Comparison of ENCODE assay signal across 8 cellular contexts in the genomic region with DNA sequence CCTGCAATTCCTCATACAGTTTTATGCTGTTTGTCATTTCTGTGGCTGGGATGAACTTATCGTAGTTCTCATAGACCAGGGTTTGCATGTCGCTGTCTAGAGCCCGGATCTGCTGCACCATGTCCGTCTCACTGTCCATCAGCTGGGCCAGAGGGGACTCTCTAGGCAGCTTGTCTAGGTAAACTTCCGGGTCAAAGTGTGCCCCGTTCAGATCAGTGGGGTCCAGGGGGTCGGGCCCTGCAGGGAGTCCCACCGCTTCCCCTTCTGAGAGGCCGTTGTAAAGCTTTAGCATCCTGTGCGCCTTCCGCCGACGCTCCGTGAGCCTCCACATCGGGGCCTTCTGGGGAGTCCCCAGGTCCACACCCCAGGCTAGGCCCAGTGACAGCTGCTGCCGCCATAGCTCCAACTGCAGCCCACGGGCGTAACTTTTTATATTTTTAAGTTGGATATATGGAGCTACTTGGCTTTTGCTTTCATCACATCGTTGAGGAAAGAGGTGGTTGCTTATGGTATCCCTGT. TPM values are rescaled to one million over a fixed set of nuclear protein-coding genes. Genes with fewer than 3 reads are reported as not detected.
DNase-seq lines count a peak whose midpoint lies in the region; ATAC-seq, FAIRE-seq and TF ChIP-seq lines count a peak whose summit lies in the region.
"Not testable (repeated sequence)": the region's sequence is repeated elsewhere in the genome, so short reads cannot be mapped to it uniquely, and the experiment has no call there.
"Had no signal": no experiment of that assay in that cellular context is flagged by ENCODE, and none has a peak within 500 bp of the region (broad histone marks: within the 10 kb centered on the region; RNA-seq: fewer than 3 reads in every experiment).

No MANE protein-coding gene starts in this region.

- H3K9me1 ChIP-seq in K562 (ENCODE audit: control insufficient read depth, insufficient read depth, low read length) = not testable (repeated sequence)

- H3K4me3 ChIP-seq in H7 (ENCODE audit: insufficient read depth, low read depth, low read length); SK-N-SH (ENCODE audit: low read depth in 2 of 2, low read length in 1 of 2); K562; upper lobe of right lung: not testable (repeated sequence)

- CTCF ChIA-PET in SK-N-SH (lab: Yijun Ruan, JAX) = interaction anchor here (1.3 kb wide), 1 partner anchor 118 kb away, joined by 3 read pairs; no protein-coding TSS in a partner anchor
- CTCF ChIA-PET in K562 (lab: Yijun Ruan, JAX; ENCODE audit: low intra/inter-chr PET ratio) = not testable (repeated sequence)

- not testable (repeated sequence) for BruUV-seq in K562 (replicated peaks; lab: Mats Ljungman, UMichigan)

- not testable (repeated sequence) for H2AFZ ChIP-seq in SK-N-SH (ENCODE audit: low read depth); K562 (ENCODE audit: low read depth, low read length)

- 84% methylated on average over 19 of the region's 19 CpGs for WGBS in SK-N-SH (ENCODE audit: low lambda C conversion rate)
- 28% methylated on average over 19 of the region's 19 CpGs for WGBS in K562 (ENCODE audit: insufficient coverage, low coverage, missing lambda C conversion rate)

- H3K4me1 ChIP-seq in SK-N-SH (ENCODE audit: control insufficient read depth in 1 of 2, insufficient read depth in 2 of 2, low read depth in 1 of 2, low read length in 1 of 2); K562 (replicated peaks in 1 of 2; ENCODE audit: control insufficient read depth in 2 of 2, insufficient read depth in 2 of 2, low read length in 2 of 2); upper lobe of right lung: not testable (repeated sequence)

- not testable (repeated sequence) for H3K27ac ChIP-seq in SK-N-SH (ENCODE audit: low read depth in 2 of 2, low read length in 1 of 2); K562 (ENCODE audit: extremely low read depth, low read depth, low read length); upper lobe of right lung

- H3F3A ChIP-seq in SK-N-SH (replicated peaks; ENCODE audit: insufficient read depth) = not testable (repeated sequence)

- not testable (repeated sequence) for H3K9me2 ChIP-seq in SK-N-SH

- H3K36me3 ChIP-seq in H7 (replicated peaks; ENCODE audit: control insufficient read depth, insufficient read depth, low read length); SK-N-SH (replicated peaks in 1 of 2; ENCODE audit: control insufficient read depth in 1 of 2, insufficient read depth in 2 of 2, low read length in 1 of 2); K562 (ENCODE audit: control insufficient read depth, insufficient read depth, low read length); upper lobe of right lung: not testable (repeated sequence)

- TF ChIP-seq EP300 in SK-N-SH (IDR thresholded peaks at IDR 0.05; ENCODE audit: borderline replicate concordance in 1 of 2, low read depth in 1 of 2, low read length in 1 of 2); K562 (IDR thresholded peaks at IDR 0.05; ENCODE audit: low read length): not testable (repeated sequence)

- DNase-seq in H7 (peak; percentile 8), SK-N-SH (peak; percentile 4), upper lobe of right lung (peak; percentile 23)
- DNase-seq in K562 (ENCODE audit: extremely low read depth in 1 of 4, low spot score in 3 of 4) = not testable (repeated sequence)

- not testable (repeated sequence) for FAIRE-seq in K562 (lab: Jason Lieb, UNC)

- not testable (repeated sequence) for TF ChIP-seq CTCF in SK-N-SH (IDR thresholded peaks at IDR 0.05); K562 (IDR thresholded peaks at IDR 0.05 in 2 of 3, conservative IDR thresholded peaks at IDR 0.05 in 1 of 3; ENCODE audit: insufficient read depth in 2 of 3, low read depth in 1 of 3, low read length in 3 of 3); upper lobe of right lung (IDR thresholded peaks at IDR 0.05)

- POLR2A ChIA-PET in SK-N-SH (lab: Yijun Ruan, JAX) = not testable (repeated sequence)
- POLR2A ChIA-PET in K562 (lab: Yijun Ruan, JAX) = interaction anchor here (0.6 kb wide), 1 partner anchor 456 kb away, joined by 3 read pairs; no protein-coding TSS in a partner anchor

- H3K27me3 ChIP-seq in H7 (ENCODE audit: control insufficient read depth, insufficient read depth, low read length); SK-N-SH (ENCODE audit: insufficient read depth); K562 (ENCODE audit: control insufficient read depth in 2 of 2, insufficient read depth in 2 of 2, low read length in 2 of 2); upper lobe of right lung: not testable (repeated sequence)

- not testable (repeated sequence) for TF ChIP-seq RAD21 in SK-N-SH (IDR thresholded peaks at IDR 0.05; ENCODE audit: low read length); K562 (CRISPR knock-in tag; conservative IDR thresholded peaks at IDR 0.05 in 1 of 2, IDR thresholded peaks at IDR 0.05 in 1 of 2)

- not testable (repeated sequence) for H3K79me2 ChIP-seq in SK-N-SH (ENCODE audit: insufficient read depth); K562 (ENCODE audit: control insufficient read depth, insufficient read depth, low read length)

- intact Hi-C loops in K562 (cut with micrococcal nuclease); upper lobe of right lung (cut with DNase I): not testable (repeated sequence)

- in situ Hi-C loops in K562 (cut with MboI) = not testable (repeated sequence)

- H3K4me2 ChIP-seq in SK-N-SH; K562 (ENCODE audit: insufficient read depth, low read length): not testable (repeated sequence)

- ATAC-seq in K562, upper lobe of right lung: not testable (repeated sequence)

- not testable (repeated sequence) for H3K9ac ChIP-seq in SK-N-SH; K562 (ENCODE audit: insufficient read depth in 1 of 2, low read depth in 2 of 2, low read length in 2 of 2)

- not testable (repeated sequence) for H4K20me1 ChIP-seq in SK-N-SH (ENCODE audit: insufficient read depth); K562 (replicated peaks; ENCODE audit: control insufficient read depth, insufficient read depth, low read length)

- not testable (repeated sequence) for TF ChIP-seq POLR2A in K562 (conservative IDR thresholded peaks at IDR 0.05)

- H3K9me3 ChIP-seq in SK-N-SH; K562 (replicated peaks; ENCODE audit: control insufficient read depth, insufficient read depth, low read depth, low read length); upper lobe of right lung: not testable (repeated sequence)

RNA-seq across cellular contexts. Expression of a gene that starts 38.0 kb away (rescaled TPM):
- 26.2 and 28.3 TPM in 2 replicates for total RNA-seq in H7 (2014; rRNA removed; shearing (Covaris generic))
- polyA plus RNA-seq in SK-N-SH (2012; rRNA removed) (28.9 and 30.9 TPM in 2 replicates), K562 (2011; rRNA removed) (8.6 and 10.0 TPM in 2 replicates), K562 (2014; fragmentation: Illumina TruSeq; extraction: Trizol) (5.1 and 6.5 TPM in 2 replicates), K562 (2014; fragmentation: Nextera tagmentation; extraction: Ambion mirVana) (under 1 TPM; 0.10 to 0.17 TPM), K562 (2014; rRNA removed) (7.3 and 11.6 TPM in 2 replicates)
- 9.1 and 18.1 TPM in 2 replicates for polyA plus RNA-seq in SK-N-SH (2012; cell fraction: cytosol; rRNA removed)
- 85.6 and 104 TPM in 2 replicates for polyA plus RNA-seq in SK-N-SH (2012; cell fraction: nucleus; rRNA removed)
- total RNA-seq in K562 (2011; cell fraction: chromatin; rRNA removed; ENCODE audit: low replicate concordance) = 14.0 and 42.4 TPM in 2 replicates
- total RNA-seq in K562 (2011; cell fraction: nucleolus; rRNA removed) = 38.0 and 40.8 TPM in 2 replicates
- 17.3 and 24.9 TPM in 2 replicates for total RNA-seq in K562 (2011; cell fraction: nucleoplasm; rRNA removed)
- total RNA-seq in K562 (2014; rRNA removed) (10.1 and 12.2 TPM in 2 replicates), K562 (2014; rRNA removed; fragmentation: Illumina TruSeq; extraction: Trizol) (3.7 and 4.3 TPM in 2 replicates), K562 (2015; rRNA removed; fragmentation: Illumina TruSeq; extraction: Trizol) (2.3 and 3.3 TPM in 2 replicates), K562 (2021) (13.6 and 14.1 TPM in 2 replicates), upper lobe of right lung (79.5 TPM)
- 11.3 and 17.7 TPM in 2 replicates for polyA plus RNA-seq in K562 (2011; cell fraction: cytosol; rRNA removed)
- polyA plus RNA-seq in K562 (2011; cell fraction: nucleus; rRNA removed) = 30.9 and 40.1 TPM in 2 replicates
- polyA plus RNA-seq in K562 (2012) = 6.5 and 9.5 TPM in 2 replicates
- polyA minus RNA-seq in K562 (2011; rRNA and poly(A)+ RNA removed) = 5.2 and 8.3 TPM in 2 replicates
- 9.3 and 11.6 TPM in 2 replicates for polyA minus RNA-seq in K562 (2011; cell fraction: cytosol; rRNA and poly(A)+ RNA removed)
- polyA minus RNA-seq in K562 (2011; cell fraction: nucleus; rRNA and poly(A)+ RNA removed) = 12.3 and 12.5 TPM in 2 replicates

RNA-seq across cellular contexts. Expression of a gene that starts 44.2 kb away (rescaled TPM):
- total RNA-seq in H7 (2014; rRNA removed; shearing (Covaris generic)) = 0.35 and 0.37 TPM in 2 replicates
- polyA plus RNA-seq in SK-N-SH (2012; rRNA removed) (14.9 and 15.9 TPM in 2 replicates), K562 (2011; rRNA removed) (0.10 and 0.19 TPM in 2 replicates), K562 (2014; fragmentation: Illumina TruSeq; extraction: Trizol) (0.06 and 0.15 TPM in 2 replicates), K562 (2014; fragmentation: Nextera tagmentation; extraction: Ambion mirVana) (under 1 TPM in 1 of 2 experiments, not detected in 1; 0.01 TPM), K562 (2014; rRNA removed) (0.21 and 0.43 TPM in 2 replicates)
- 6.7 and 10.3 TPM in 2 replicates for polyA plus RNA-seq in SK-N-SH (2012; cell fraction: cytosol; rRNA removed)
- polyA plus RNA-seq in SK-N-SH (2012; cell fraction: nucleus; rRNA removed) = 20.7 and 23.3 TPM in 2 replicates
- 0.14 and 0.70 TPM in 2 replicates for total RNA-seq in K562 (2011; cell fraction: chromatin; rRNA removed; ENCODE audit: low replicate concordance)
- 0.13 and 0.17 TPM in 2 replicates for total RNA-seq in K562 (2011; cell fraction: nucleolus; rRNA removed)
- 0.07 and 0.15 TPM in 2 replicates for total RNA-seq in K562 (2011; cell fraction: nucleoplasm; rRNA removed)
- total RNA-seq in K562 (2014; rRNA removed) (0.37 TPM in 1 of 2 replicates, not detected in the other), K562 (2014; rRNA removed; fragmentation: Illumina TruSeq; extraction: Trizol) (0.04 TPM in 1 of 2 replicates, not detected in the other), K562 (2015; rRNA removed; fragmentation: Illumina TruSeq; extraction: Trizol) (0.07 and 0.08 TPM in 2 replicates), K562 (2021) (0.13 and 0.35 TPM in 2 replicates), upper lobe of right lung (95.9 TPM)
- polyA plus RNA-seq in K562 (2011; cell fraction: cytosol; rRNA removed) = 0.18 and 0.36 TPM in 2 replicates
- polyA plus RNA-seq in K562 (2011; cell fraction: nucleus; rRNA removed) = 0.21 and 0.30 TPM in 2 replicates
- polyA plus RNA-seq in K562 (2012) = 0.42 and 1.4 TPM in 2 replicates
- 0.03 TPM in 1 of 2 replicates, not detected in the other for polyA minus RNA-seq in K562 (2011; rRNA and poly(A)+ RNA removed)
- polyA minus RNA-seq in K562 (2011; cell fraction: cytosol; rRNA and poly(A)+ RNA removed) = 1.5 TPM in 1 of 2 replicates, not detected in the other
- polyA minus RNA-seq in K562 (2011; cell fraction: nucleus; rRNA and poly(A)+ RNA removed) = 0.11 and 0.54 TPM in 2 replicates
- total RNA-seq: A673; CD4-positive, CD25-positive, alpha-beta regulatory T cell; CD8-positive, alpha-beta T cell had no signal
- polyA plus RNA-seq: CD4-positive, alpha-beta memory T cell; CD4-positive, CD25-positive, alpha-beta regulatory T cell had no signal

Comparison
In these comparisons a context has a peak if more than half of its experiments do, and no peak if none do; other contexts are left out.
1. RNA of a gene that starts 44.2 kb away (total RNA-seq): 95.9 TPM in upper lobe of right lung (single experiment); 0.35 to 0.37 TPM in H7 and 0.04 to 0.70 TPM in K562; every median in the first group is over 10 times any median in the second.